Comparison of ENCODE assay signal across 15 cellular contexts in the genomic region with DNA sequence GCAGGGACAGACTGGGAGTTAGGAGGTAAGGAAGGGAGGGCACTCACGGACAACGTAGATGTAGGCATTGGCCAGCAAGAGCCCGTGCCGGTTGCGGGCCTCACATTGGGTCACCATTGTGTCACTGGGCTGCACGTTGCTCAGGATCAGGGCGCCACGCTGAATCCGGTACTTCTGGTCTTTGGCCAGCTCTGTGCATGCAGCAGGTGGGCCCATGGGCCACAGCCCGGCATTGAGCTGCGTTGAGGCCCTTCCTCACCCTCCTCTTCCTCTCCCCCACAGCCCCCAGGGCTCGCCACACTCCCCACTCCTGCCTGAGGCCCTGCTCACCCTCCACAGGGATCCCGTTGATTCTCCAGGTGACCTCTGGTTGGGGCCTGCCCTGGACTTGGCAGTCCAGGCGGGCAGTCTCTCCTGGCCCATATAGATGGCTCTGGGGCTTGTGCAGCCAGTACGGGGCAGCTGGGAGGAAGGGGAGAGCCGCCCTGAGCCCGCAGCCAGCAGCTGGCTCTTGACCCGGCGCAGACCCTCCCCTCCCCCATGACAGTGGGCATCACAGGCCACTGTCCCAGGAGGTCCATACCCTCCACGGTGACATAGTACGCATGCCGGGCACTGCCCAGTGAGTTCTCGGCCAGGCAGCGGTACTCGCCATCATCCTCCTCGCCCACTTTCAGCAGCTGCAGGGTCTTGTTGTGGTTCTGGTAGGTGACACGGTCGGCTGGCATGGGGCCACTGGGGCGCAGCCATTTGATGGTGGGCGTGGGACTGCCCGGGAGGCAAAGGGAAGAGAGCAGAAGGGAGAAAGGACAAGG. TPM values are rescaled to one million over a fixed set of nuclear protein-coding genes. Genes with fewer than 3 reads are reported as not detected.
A peak's percentile ranks its signal among the peaks of the same experiment; 100 is the strongest.
DNase-seq lines count a peak whose midpoint lies in the region; ATAC-seq and TF ChIP-seq lines count a peak whose summit lies in the region.
"Had no signal": no experiment of that assay in that cellular context is flagged by ENCODE, and none has a peak within 500 bp of the region (broad histone marks: within the 10 kb centered on the region; RNA-seq: fewer than 3 reads in every experiment).

No MANE protein-coding gene starts in this region.

- intact Hi-C loops in natural killer cell (cut with micrococcal nuclease) (no loop called here), Panc1 (cut with micrococcal nuclease; ENCODE audit: unreplicated experiment) (no loop called here), posterior vena cava (cut with DNase I) (no loop called here)

- TF ChIP-seq POLR2A in gastroesophageal sphincter (IDR thresholded peaks at IDR 0.05) = no peak

- H3K9me3 Mint-ChIP-seq in natural killer cell treated with Interleukin-12 subunit alpha and Interleukin-12 subunit beta and Interleukin-15 and Interleukin-18, amount 100 ng/mL, for 72 hours = no peaks in the 10 kb centered on the region
- no peaks in the 10 kb centered on the region for H3K9me3 Mint-ChIP-seq in natural killer cell
- H3K9me3 Mint-ChIP-seq: CD4-positive, alpha-beta memory T cell had no signal

- H3K27ac Mint-ChIP-seq in natural killer cell treated with Interleukin-12 subunit alpha and Interleukin-12 subunit beta and Interleukin-15 and Interleukin-18, amount 100 ng/mL, for 72 hours = no peak overlapping the region
- H3K27ac Mint-ChIP-seq in natural killer cell = no peak overlapping the region
- H3K27ac Mint-ChIP-seq: B cell; CD4-positive, alpha-beta memory T cell had no signal

- CTCF ChIA-PET in Panc1 (lab: Charles Lee) = no interaction called here

- H3K4me1 Mint-ChIP-seq in natural killer cell treated with Interleukin-12 subunit alpha and Interleukin-12 subunit beta and Interleukin-15 and Interleukin-18, amount 100 ng/mL, for 72 hours (ENCODE audit: low read depth in 2 of 2) = peaks cover 0 to 1% of the 10 kb centered on the region in 2 donors
- H3K4me1 Mint-ChIP-seq in natural killer cell = no peaks in the 10 kb centered on the region
- H3K4me1 Mint-ChIP-seq: B cell had no signal

- no CpG with 5 or more reads among the region's 31 CpGs for WGBS in gastroesophageal sphincter (ENCODE audit: low coverage in 1 of 2), 2 donors

- POLR2A ChIA-PET in Panc1 (lab: Charles Lee) = interaction anchor here (0.5 kb wide), 1 partner anchor 20 kb away, joined by 13 read pairs; no protein-coding TSS in a partner anchor

- no peaks in the 10 kb centered on the region for H3K36me3 Mint-ChIP-seq in natural killer cell treated with Interleukin-12 subunit alpha and Interleukin-12 subunit beta and Interleukin-15 and Interleukin-18, amount 100 ng/mL, for 72 hours
- no peaks in the 10 kb centered on the region for H3K36me3 Mint-ChIP-seq in natural killer cell
- H3K36me3 Mint-ChIP-seq: CD4-positive, alpha-beta memory T cell had no signal

- H3K27me3 Mint-ChIP-seq in natural killer cell treated with Interleukin-12 subunit alpha and Interleukin-12 subunit beta and Interleukin-15 and Interleukin-18, amount 100 ng/mL, for 72 hours = peaks cover 0 to 6% of the 10 kb centered on the region in 2 donors
- peaks cover 5 to 19% of the 10 kb centered on the region in 2 donors for H3K27me3 Mint-ChIP-seq in natural killer cell (ENCODE audit: low read depth in 2 of 2)

- no peaks in the 10 kb centered on the region; the same call in 1 of the 2 replicates for H3K36me3 ChIP-seq in Panc1 (ENCODE audit: control insufficient read depth, insufficient read depth, low read length)
- H3K36me3 ChIP-seq in gastroesophageal sphincter = no peaks in the 10 kb centered on the region

- H3K4me3 ChIP-seq in Panc1 (ENCODE audit: low read depth in 2 of 2, low read length in 2 of 2) (no peak overlapping the region), gastroesophageal sphincter (no peak overlapping the region)

- TF ChIP-seq CTCF in natural killer cell (IDR thresholded peaks at IDR 0.05) (no peak), Panc1 (IDR thresholded peaks at IDR 0.05) (no peak), gastroesophageal sphincter (IDR thresholded peaks at IDR 0.05) (no peak)

- no peak overlapping the region for H3K27ac ChIP-seq in Panc1 (ENCODE audit: low read length)
- no peak overlapping the region for H3K27ac ChIP-seq in gastroesophageal sphincter
- H3K27ac ChIP-seq: C4-2B, HL-60 had no signal

- H3K4me3 Mint-ChIP-seq in natural killer cell treated with Interleukin-12 subunit alpha and Interleukin-12 subunit beta and Interleukin-15 and Interleukin-18, amount 100 ng/mL, for 72 hours = no peak overlapping the region
- H3K4me3 Mint-ChIP-seq in natural killer cell = no peak overlapping the region
- H3K4me3 Mint-ChIP-seq: B cell; CD4-positive, alpha-beta memory T cell had no signal

- no peaks in the 10 kb centered on the region for H3K27me3 ChIP-seq in Panc1 (ENCODE audit: control insufficient read depth, insufficient read depth, low read length)
- peaks cover 29% of the 10 kb centered on the region for H3K27me3 ChIP-seq in gastroesophageal sphincter

- H3K9me3 ChIP-seq in Panc1 (ENCODE audit: control insufficient read depth, insufficient read depth, low read depth, low read length) (no peaks in the 10 kb centered on the region), gastroesophageal sphincter (no peaks in the 10 kb centered on the region)

- no peak for TF ChIP-seq EP300 in gastroesophageal sphincter (IDR thresholded peaks at IDR 0.05)

- BruUV-seq in Panc1 (replicated peaks; lab: Mats Ljungman, UMichigan) = TSS peak; percentile 64

- DNase-seq in natural killer cell treated with Interleukin-12 subunit alpha and Interleukin-12 subunit beta and Interleukin-15 and Interleukin-18, amount 100 ng/mL, for 72 hours (ENCODE audit: low spot score) = peak; percentile 37
- DNase-seq in natural killer cell (no peak), Panc1 (ENCODE audit: low read depth, low spot score) (no peak), posterior vena cava (ENCODE audit: low spot score) (peak; percentile 68), DMS 273 (lab: John Stamatoyannopoulos, UW; ENCODE audit: unreplicated experiment) (no peak), NCI-H2081 treated with DMSO at 0.1 percent for 48 hours (lab: John Stamatoyannopoulos, UW) (no peak)
- DNase-seq: CD4-positive, alpha-beta memory T cell; DMS153; DMS79 treated with DMSO at 0.1 percent for 48 hours; EL had no signal

- in situ Hi-C loops in Panc1 (cut with HindIII; ENCODE audit: low pct_unique_long_range_greater_than_20kb, low sequenced_read_pairs) = no loop called here

- H3K4me1 ChIP-seq in Panc1 (ENCODE audit: control insufficient read depth, insufficient read depth, low read length) (peaks cover 10% of the 10 kb centered on the region), gastroesophageal sphincter (no peaks in the 10 kb centered on the region)

- no peak for ATAC-seq in natural killer cell treated with Interleukin-12 subunit alpha and Interleukin-12 subunit beta and Interleukin-15 and Interleukin-18, amount 100 ng/mL, for 72 hours
- no peak for ATAC-seq in natural killer cell
- ATAC-seq in Panc1 = no peak
- ATAC-seq in gastroesophageal sphincter = no peak
- ATAC-seq: HCT116 had no signal

RNA-seq across cellular contexts. Expression of a gene that starts 16.3 kb away (rescaled TPM):
- 1 to 10 TPM in 1 of 2 donors, under 1 TPM in 1; 0.74 to 1.2 TPM for total RNA-seq in natural killer cell treated with Interleukin-12 subunit alpha and Interleukin-12 subunit beta and Interleukin-15 and Interleukin-18, amount 100 ng/mL, for 72 hours
- total RNA-seq in natural killer cell = under 1 TPM in 2 of 3 donors, not detected in 1; 0.23 to 0.98 TPM
- total RNA-seq in Panc1 (2021; ENCODE audit: unreplicated experiment) = 819 TPM
- 824 TPM for polyA plus RNA-seq in Panc1 (2012; ENCODE audit: insufficient read length)
- 1 to 10 TPM; 3.8 to 4.4 TPM for total RNA-seq in posterior vena cava
- total RNA-seq in gastroesophageal sphincter = 10 to 100 TPM; 16.2 to 53.3 (median 26.7) TPM

RNA-seq across cellular contexts. Expression of a gene that starts 34.8 kb away (rescaled TPM):
- not detected for total RNA-seq in natural killer cell treated with Interleukin-12 subunit alpha and Interleukin-12 subunit beta and Interleukin-15 and Interleukin-18, amount 100 ng/mL, for 72 hours
- total RNA-seq in natural killer cell = not detected
- total RNA-seq in Panc1 (2021; ENCODE audit: unreplicated experiment) = 10.6 TPM
- 15.5 TPM for polyA plus RNA-seq in Panc1 (2012; ENCODE audit: insufficient read length)
- 1 to 10 TPM; 1.4 to 2.0 TPM for total RNA-seq in posterior vena cava
- 1 to 10 TPM in 3 of 4 donors, under 1 TPM in 1; 0.81 to 7.9 (median 3.8) TPM for total RNA-seq in gastroesophageal sphincter
- total RNA-seq: B cell; CD4-positive, alpha-beta memory T cell had no signal

RNA-seq across cellular contexts. Expression of a gene that starts 39.3 kb away (rescaled TPM):
- total RNA-seq in natural killer cell treated with Interleukin-12 subunit alpha and Interleukin-12 subunit beta and Interleukin-15 and Interleukin-18, amount 100 ng/mL, for 72 hours = 1 to 10 TPM; 2.2 to 2.7 TPM
- total RNA-seq in natural killer cell = 100 to 1,000 TPM; 101 to 177 (median 157) TPM
- total RNA-seq in Panc1 (2021; ENCODE audit: unreplicated experiment) = 37.2 TPM
- polyA plus RNA-seq in Panc1 (2012; ENCODE audit: insufficient read length) = 46.9 TPM
- 10 to 100 TPM; 21.0 to 22.9 TPM for total RNA-seq in posterior vena cava
- 10 to 100 TPM; 10.6 to 48.5 (median 26.4) TPM for total RNA-seq in gastroesophageal sphincter
- total RNA-seq: B cell had no signal

RNA-seq across cellular contexts. Expression of a gene that starts 56.4 kb away (rescaled TPM):
- total RNA-seq in natural killer cell treated with Interleukin-12 subunit alpha and Interleukin-12 subunit beta and Interleukin-15 and Interleukin-18, amount 100 ng/mL, for 72 hours = 100 to 1,000 TPM; 155 to 276 TPM
- total RNA-seq in natural killer cell = 100 to 1,000 TPM; 352 to 398 (median 384) TPM
- total RNA-seq in Panc1 (2021; ENCODE audit: unreplicated experiment) = 225 TPM
- polyA plus RNA-seq in Panc1 (2012; ENCODE audit: insufficient read length) = 297 TPM
- 10 to 100 TPM; 36.3 to 47.1 TPM for total RNA-seq in posterior vena cava
- total RNA-seq in gastroesophageal sphincter = 10 to 100 TPM; 10.9 to 26.0 (median 18.1) TPM

Comparison
In these comparisons a context has a peak if more than half of its experiments do, and no peak if none do; other contexts are left out.
1. DNase-seq: peak in natural killer cell treated with Interleukin-12 subunit alpha and Interleukin-12 subunit beta and Interleukin-15 and Interleukin-18, amount 100 ng/mL, for 72 hours (single experiment) and posterior vena cava (single experiment); none in natural killer cell (single experiment), Panc1 (single experiment), DMS 273 (single experiment) and NCI-H2081 treated with DMSO at 0.1 percent for 48 hours (single experiment).
2. RNA of a gene that starts 16.3 kb away (total RNA-seq): 819 TPM in Panc1 (single experiment); 16.2 to 53.3 TPM in gastroesophageal sphincter, 3.8 to 4.4 TPM in posterior vena cava, 0.74 to 1.2 TPM in natural killer cell treated with Interleukin-12 subunit alpha and Interleukin-12 subunit beta and Interleukin-15 and Interleukin-18, amount 100 ng/mL, for 72 hours and 0.23 to 0.98 TPM in natural killer cell; every median in the first group is over 10 times any median in the second.